Comparison of ENCODE assay signal across 8 cellular contexts in genomic region chr22:28741758-28742561, GRCh38. TPM values are rescaled to one million over a fixed set of nuclear protein-coding genes. Genes with fewer than 3 reads are reported as not detected.
A peak's percentile ranks its signal among the peaks of the same experiment; 100 is the strongest.
DNase-seq lines count a peak whose midpoint lies in the region; ATAC-seq and TF ChIP-seq lines count a peak whose summit lies in the region.

Gene CHEK2 (minus strand): TSS chr22:28741820. CDS start chr22:28734721, 7,099 bp downstream.
Gene HSCB (plus strand): TSS chr22:28742039. CDS start chr22:28742096, 57 bp downstream.

- CTCF ChIA-PET in BJ (lab: Yijun Ruan, JAX), result interaction anchor here (1.5 kb wide), 1 partner anchor 29 kb away, joined by 3 read pairs; no protein-coding TSS in a partner anchor

- H3K27me3 ChIP-seq in BJ (ENCODE audit: control insufficient read depth, insufficient read depth, low read length) (no peaks in the 10 kb centered on the region), layer of hippocampus (ENCODE audit: control insufficient read depth, insufficient read depth, low read length) (no peaks in the 10 kb centered on the region)

- ATAC-seq in HG03460 (IDR thresholded peaks at IDR 0.05; ENCODE audit: unreplicated experiment), result peak; percentile 88

- peak within 1 kb of the TSS; percentile 92 for H3K4me3 Mint-ChIP-seq in activated CD4-positive, alpha-beta T cell treated with anti-CD3 and anti-CD28 coated beads, Interleukin-2, amount 10 ng/mL, durations not matched to agents 24 days and 14 days

- TF ChIP-seq CTCF in BJ (IDR thresholded peaks at IDR 0.05; ENCODE audit: insufficient read depth, low read depth, low read length) (0 out of 2 replicates have a peak, but pooled peaks have one; percentile 9), coronary artery (IDR thresholded peaks at IDR 0.05) (no peak)

- peaks cover 5% of the 10 kb centered on the region; the same call in 1 of the 2 replicates for H3K36me3 ChIP-seq in BJ (ENCODE audit: control insufficient read depth, insufficient read depth, low read length)

- POLR2A ChIA-PET in BJ (lab: Charles Lee), result no interaction called here

- H3K4me3 ChIP-seq in BJ (ENCODE audit: low read depth, low read length) (peak within 1 kb of the TSS; percentile 69), coronary artery (peak within 1 kb of the TSS; percentile 96)

- peaks cover 25% of the 10 kb centered on the region for H3K4me1 Mint-ChIP-seq in activated CD4-positive, alpha-beta T cell treated with anti-CD3 and anti-CD28 coated beads, Interleukin-2, amount 10 ng/mL, durations not matched to agents 24 days and 14 days

- no peaks in the 10 kb centered on the region for H3K27me3 Mint-ChIP-seq in activated CD4-positive, alpha-beta T cell treated with anti-CD3 and anti-CD28 coated beads, Interleukin-2, amount 10 ng/mL, durations not matched to agents 24 days and 14 days

- H3K27ac Mint-ChIP-seq in activated CD4-positive, alpha-beta T cell treated with anti-CD3 and anti-CD28 coated beads, Interleukin-2, amount 10 ng/mL, durations not matched to agents 24 days and 14 days, result peak within 1 kb of the TSS; percentile 86

- peak; percentile 91 for DNase-seq in BJ (ENCODE audit: low read depth)
- DNase-seq in GM19240 (ENCODE audit: insufficient read length, low spot score), result peak; percentile 80
- peak; percentile 96 to 97 for DNase-seq in NCI-H526 (lab: John Stamatoyannopoulos, UW)
- peak; percentile 99 for DNase-seq in activated CD4-positive, alpha-beta T cell treated with anti-CD3 and anti-CD28 coated beads, Interleukin-2, amount 10 ng/mL, durations not matched to agents 24 days and 14 days
- DNase-seq in coronary artery (ENCODE audit: low spot score), result peak; percentile 99
- DNase-seq in stimulated activated CD4-positive, alpha-beta T cell treated with anti-CD3 and anti-CD28 coated beads, Interleukin-1b, Interleukin-23, amount 100 ng/mL, for 4 hours (ENCODE audit: low read depth in 2 of 2), result peak; percentile 90 to 94

- intact Hi-C loops in activated CD4-positive, alpha-beta T cell treated with anti-CD3 and anti-CD28 coated beads, Interleukin-2, amount 10 ng/mL, durations not matched to agents 24 days and 14 days (cut with micrococcal nuclease), result loop anchor here (1.0 to 5.0 kb wide), 5 partner anchors 30 to 825 kb away; partner anchors contain the start of genes CCDC117, PITPNB and XBP1

- peak within 1 kb of the TSS; percentile 93 to 99 for H3K27ac ChIP-seq in coronary artery
- peak within 1 kb of the TSS; percentile 88 for H3K27ac ChIP-seq in layer of hippocampus (ENCODE audit: low read depth, low read length)

- H3K9me3 Mint-ChIP-seq in activated CD4-positive, alpha-beta T cell treated with anti-CD3 and anti-CD28 coated beads, Interleukin-2, amount 10 ng/mL, durations not matched to agents 24 days and 14 days, result no peaks in the 10 kb centered on the region

- H3K36me3 Mint-ChIP-seq in activated CD4-positive, alpha-beta T cell treated with anti-CD3 and anti-CD28 coated beads, Interleukin-2, amount 10 ng/mL, durations not matched to agents 24 days and 14 days (ENCODE audit: low read depth), result peaks cover 20% of the 10 kb centered on the region

RNA-seq across cellular contexts. Expression of gene CHEK2, which starts in this region (rescaled TPM):
- 9.4 and 15.9 TPM in 2 replicates for polyA plus RNA-seq in BJ (2011; rRNA removed)
- polyA minus RNA-seq in BJ (2011; rRNA and poly(A)+ RNA removed), result 10.3 and 10.8 TPM in 2 replicates
- total RNA-seq in activated CD4-positive, alpha-beta T cell treated with anti-CD3 and anti-CD28 coated beads, Interleukin-2, amount 10 ng/mL, durations not matched to agents 24 days and 14 days, result 29.8 and 32.7 TPM in 2 replicates

RNA-seq across cellular contexts. Expression of gene HSCB, which starts in this region (rescaled TPM):
- 12.7 and 20.8 TPM in 2 replicates for polyA plus RNA-seq in BJ (2011; rRNA removed)
- polyA minus RNA-seq in BJ (2011; rRNA and poly(A)+ RNA removed), result 2.6 and 6.4 TPM in 2 replicates
- total RNA-seq in activated CD4-positive, alpha-beta T cell treated with anti-CD3 and anti-CD28 coated beads, Interleukin-2, amount 10 ng/mL, durations not matched to agents 24 days and 14 days, result 12.8 and 14.1 TPM in 2 replicates

Comparison
In these comparisons a context has a peak if more than half of its experiments do, and no peak if none do; other contexts are left out.
1. Peak in every context shown above with its lines: DNase-seq, ATAC-seq, H3K4me3 ChIP-seq and H3K27ac ChIP-seq.